In genomic region chr5:159581502-159582249, GRCh38 we compare ENCODE assay signal across 1 cellular context.
TF ChIP-seq lines count a peak whose summit lies in the region.

No MANE protein-coding gene starts in this region.

TF ChIP-seq in H1, 55 proteins besides CTCF, POLR2A, EP300 and RAD21 (continued from another document):
- no peak for TF ChIP-seq E2F6 (IDR thresholded peaks at IDR 0.05)
- TF ChIP-seq TBP (IDR thresholded peaks at IDR 0.05; ENCODE audit: low read depth, low read length), result no peak
